In the genomic region with DNA sequence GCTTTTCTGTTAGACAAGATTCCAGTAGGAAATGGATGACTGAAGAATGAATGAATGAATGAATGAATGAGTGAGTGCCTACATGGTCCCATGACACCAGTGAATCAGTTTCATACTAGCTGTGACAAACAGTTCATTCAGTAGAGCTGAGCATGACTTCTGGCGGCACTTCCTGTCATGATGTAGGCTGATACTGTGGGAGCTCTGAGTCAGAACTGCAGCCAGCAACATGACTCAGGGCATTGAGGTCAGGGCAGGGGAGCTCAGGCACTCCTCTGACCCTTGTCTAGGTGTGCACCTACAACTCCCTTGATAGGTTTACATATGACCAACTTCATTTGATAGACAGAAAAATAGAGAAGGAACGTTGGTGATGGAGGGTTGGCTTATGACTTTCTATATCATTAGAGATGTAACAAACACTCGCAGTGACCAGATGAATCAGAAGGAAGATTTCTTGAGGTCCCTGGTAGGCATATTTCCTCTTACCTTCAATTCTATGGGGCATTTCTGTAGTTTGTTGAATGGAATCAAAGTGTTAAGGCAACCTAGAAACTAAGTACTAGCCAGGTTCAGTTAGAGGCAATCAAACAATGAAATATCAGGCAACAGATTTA, we compare ENCODE assay signal across 1 cellular context.
TF ChIP-seq lines count a peak whose summit lies in the region.

No MANE protein-coding gene starts in this region.

TF ChIP-seq in HepG2, 621 proteins besides CTCF, POLR2A, EP300 and RAD21 (continued from another document):
- TF ChIP-seq, protein P1, sequence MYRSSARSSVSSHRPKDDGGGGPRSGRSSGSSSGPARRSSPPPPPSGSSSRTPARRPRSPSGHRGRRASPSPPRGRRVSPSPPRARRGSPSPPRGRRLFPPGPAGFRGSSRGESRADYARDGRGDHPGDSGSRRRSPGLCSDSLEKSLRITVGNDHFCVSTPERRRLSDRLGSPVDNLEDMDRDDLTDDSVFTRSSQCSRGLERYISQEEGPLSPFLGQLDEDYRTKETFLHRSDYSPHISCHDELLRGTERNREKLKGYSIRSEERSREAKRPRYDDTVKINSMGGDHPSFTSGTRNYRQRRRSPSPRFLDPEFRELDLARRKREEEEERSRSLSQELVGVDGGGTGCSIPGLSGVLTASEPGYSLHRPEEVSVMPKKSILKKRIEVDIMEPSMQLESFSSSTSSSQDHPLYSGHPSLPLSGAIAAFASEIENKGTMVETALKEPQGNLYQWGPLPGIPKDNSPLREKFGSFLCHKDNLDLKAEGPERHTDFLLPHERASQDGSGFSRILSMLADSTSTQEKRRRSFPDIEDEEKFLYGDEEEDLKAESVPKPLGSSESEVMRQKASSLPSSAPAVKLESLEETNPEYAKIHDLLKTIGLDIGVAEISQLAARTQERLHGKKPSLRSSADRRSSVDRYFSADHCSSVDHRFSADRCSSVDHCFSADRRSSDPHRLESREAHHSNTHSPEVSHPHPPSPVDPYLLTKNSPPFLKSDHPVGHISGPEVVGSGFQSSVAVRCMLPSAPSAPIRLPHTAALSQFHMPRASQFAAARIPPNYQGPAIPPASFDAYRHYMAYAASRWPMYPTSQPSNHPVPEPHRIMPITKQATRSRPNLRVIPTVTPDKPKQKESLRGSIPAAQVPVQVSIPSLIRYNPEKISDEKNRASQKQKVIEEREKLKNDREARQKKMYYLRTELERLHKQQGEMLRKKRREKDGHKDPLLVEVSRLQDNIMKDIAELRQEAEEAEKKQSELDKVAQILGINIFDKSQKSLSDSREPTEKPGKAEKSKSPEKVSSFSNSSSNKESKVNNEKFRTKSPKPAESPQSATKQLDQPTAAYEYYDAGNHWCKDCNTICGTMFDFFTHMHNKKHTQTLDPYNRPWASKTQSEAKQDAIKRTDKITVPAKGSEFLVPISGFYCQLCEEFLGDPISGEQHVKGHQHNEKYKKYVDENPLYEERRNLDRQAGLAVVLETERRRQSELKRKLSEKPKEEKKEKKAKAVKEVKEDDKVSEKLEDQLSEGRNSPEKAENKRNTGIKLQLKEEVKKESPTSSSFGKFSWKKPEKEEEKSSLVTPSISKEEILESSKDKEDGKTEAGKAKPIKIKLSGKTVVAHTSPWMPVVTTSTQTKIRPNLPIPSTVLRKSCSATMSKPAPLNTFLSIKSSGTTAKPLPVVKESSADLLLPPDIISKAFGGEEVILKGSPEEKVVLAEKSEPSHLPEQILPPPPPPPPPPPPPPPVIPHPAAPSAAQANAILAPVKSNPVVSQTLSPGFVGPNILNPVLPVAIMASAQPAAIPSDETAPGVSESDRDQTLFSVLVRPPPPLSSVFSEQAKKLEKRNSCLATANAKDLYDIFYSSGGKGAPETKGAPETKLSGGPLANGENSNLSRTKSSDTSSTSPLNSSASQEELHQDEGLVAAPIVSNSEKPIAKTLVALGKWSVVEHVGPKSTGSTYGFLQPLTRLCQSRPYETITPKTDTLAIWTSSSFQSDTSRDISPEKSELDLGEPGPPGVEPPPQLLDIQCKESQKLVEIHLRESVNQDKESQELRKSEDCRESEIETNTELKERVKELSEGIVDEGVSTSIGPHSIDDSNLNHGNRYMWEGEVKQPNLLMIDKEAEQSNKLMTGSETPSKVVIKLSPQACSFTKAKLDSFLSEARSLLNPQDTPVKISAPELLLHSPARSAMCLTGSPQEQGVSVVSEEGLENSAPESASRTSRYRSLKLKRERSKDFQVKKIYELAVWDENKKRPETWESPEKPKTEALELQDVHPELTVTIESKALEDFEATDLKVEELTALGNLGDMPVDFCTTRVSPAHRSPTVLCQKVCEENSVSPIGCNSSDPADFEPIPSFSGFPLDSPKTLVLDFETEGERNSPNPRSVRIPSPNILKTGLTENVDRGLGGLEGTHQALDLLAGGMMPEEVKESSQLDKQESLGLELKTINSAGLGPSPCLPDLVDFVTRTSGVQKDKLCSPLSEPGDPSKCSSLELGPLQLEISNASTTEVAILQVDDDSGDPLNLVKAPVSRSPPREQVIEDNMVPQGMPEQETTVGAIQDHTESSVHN (CRISPR knock-in tag; IDR thresholded peaks at IDR 0.05): no peak; the same call in 1 of the 2 replicates
